In genomic region chr20:50244352-50245149, GRCh38 we compare ENCODE assay signal across 1 cellular context.
TF ChIP-seq lines count a peak whose summit lies in the region.

No MANE protein-coding gene starts in this region.

TF ChIP-seq in HepG2, 621 proteins besides CTCF, POLR2A, EP300 and RAD21 (continued from another document and continues in another):
- TF ChIP-seq, protein P1, sequence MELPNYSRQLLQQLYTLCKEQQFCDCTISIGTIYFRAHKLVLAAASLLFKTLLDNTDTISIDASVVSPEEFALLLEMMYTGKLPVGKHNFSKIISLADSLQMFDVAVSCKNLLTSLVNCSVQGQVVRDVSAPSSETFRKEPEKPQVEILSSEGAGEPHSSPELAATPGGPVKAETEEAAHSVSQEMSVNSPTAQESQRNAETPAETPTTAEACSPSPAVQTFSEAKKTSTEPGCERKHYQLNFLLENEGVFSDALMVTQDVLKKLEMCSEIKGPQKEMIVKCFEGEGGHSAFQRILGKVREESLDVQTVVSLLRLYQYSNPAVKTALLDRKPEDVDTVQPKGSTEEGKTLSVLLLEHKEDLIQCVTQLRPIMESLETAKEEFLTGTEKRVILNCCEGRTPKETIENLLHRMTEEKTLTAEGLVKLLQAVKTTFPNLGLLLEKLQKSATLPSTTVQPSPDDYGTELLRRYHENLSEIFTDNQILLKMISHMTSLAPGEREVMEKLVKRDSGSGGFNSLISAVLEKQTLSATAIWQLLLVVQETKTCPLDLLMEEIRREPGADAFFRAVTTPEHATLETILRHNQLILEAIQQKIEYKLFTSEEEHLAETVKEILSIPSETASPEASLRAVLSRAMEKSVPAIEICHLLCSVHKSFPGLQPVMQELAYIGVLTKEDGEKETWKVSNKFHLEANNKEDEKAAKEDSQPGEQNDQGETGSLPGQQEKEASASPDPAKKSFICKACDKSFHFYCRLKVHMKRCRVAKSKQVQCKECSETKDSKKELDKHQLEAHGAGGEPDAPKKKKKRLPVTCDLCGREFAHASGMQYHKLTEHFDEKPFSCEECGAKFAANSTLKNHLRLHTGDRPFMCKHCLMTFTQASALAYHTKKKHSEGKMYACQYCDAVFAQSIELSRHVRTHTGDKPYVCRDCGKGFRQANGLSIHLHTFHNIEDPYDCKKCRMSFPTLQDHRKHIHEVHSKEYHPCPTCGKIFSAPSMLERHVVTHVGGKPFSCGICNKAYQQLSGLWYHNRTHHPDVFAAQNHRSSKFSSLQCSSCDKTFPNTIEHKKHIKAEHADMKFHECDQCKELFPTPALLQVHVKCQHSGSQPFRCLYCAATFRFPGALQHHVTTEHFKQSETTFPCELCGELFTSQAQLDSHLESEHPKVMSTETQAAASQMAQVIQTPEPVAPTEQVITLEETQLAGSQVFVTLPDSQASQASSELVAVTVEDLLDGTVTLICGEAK (IDR thresholded peaks at IDR 0.05) = no peak
- TF ChIP-seq, protein P1 (CRISPR knock-in tag; IDR thresholded peaks at IDR 0.05) = no peak
- TF ChIP-seq ADNP (CRISPR knock-in tag; IDR thresholded peaks at IDR 0.05) (peak; percentile 80), NCOR1 (IDR thresholded peaks at IDR 0.05; ENCODE audit: borderline replicate concordance, low read length) (no peak), ZNF335 (CRISPR knock-in tag; IDR thresholded peaks at IDR 0.05) (no peak), ZNF713 (CRISPR knock-in tag; IDR thresholded peaks at IDR 0.05) (0 out of 2 replicates have a peak, but pooled peaks have one; percentile 34), ZNF841 (CRISPR knock-in tag; IDR thresholded peaks at IDR 0.05; ENCODE audit: borderline replicate concordance) (no peak), BCL6 (CRISPR knock-in tag; IDR thresholded peaks at IDR 0.05) (no peak), ZBTB7A (CRISPR knock-in tag; IDR thresholded peaks at IDR 0.05) (no peak), HHEX (CRISPR knock-in tag; IDR thresholded peaks at IDR 0.05) (no peak), ZNF382 (CRISPR knock-in tag; IDR thresholded peaks at IDR 0.05; ENCODE audit: borderline replicate concordance) (no peak), ATF7-NPFF (CRISPR knock-in tag; IDR thresholded peaks at IDR 0.05; ENCODE audit: low read depth) (no peak), ZNF75D (CRISPR knock-in tag; IDR thresholded peaks at IDR 0.05; ENCODE audit: borderline replicate concordance) (no peak), ZNF605 (CRISPR knock-in tag; IDR thresholded peaks at IDR 0.05) (no peak), ZNF550 (CRISPR knock-in tag; IDR thresholded peaks at IDR 0.05; ENCODE audit: borderline replicate concordance) (0 out of 2 replicates have a peak, but pooled peaks have one; percentile 17), RFX1 (IDR thresholded peaks at IDR 0.05) (no peak), HNF1B (CRISPR knock-in tag; IDR thresholded peaks at IDR 0.05) (no peak), AKAP8 (CRISPR knock-in tag; IDR thresholded peaks at IDR 0.05) (no peak), NR2F6 (IDR thresholded peaks at IDR 0.05) (no peak), NR2F6 (CRISPR knock-in tag; IDR thresholded peaks at IDR 0.05) (no peak), ELK4 (CRISPR knock-in tag; IDR thresholded peaks at IDR 0.05; ENCODE audit: borderline replicate concordance) (no peak), HNRNPL (IDR thresholded peaks at IDR 0.05; ENCODE audit: low read depth, low read length) (peak; percentile 73; the same call in 1 of the 2 replicates), PREB (CRISPR knock-in tag; IDR thresholded peaks at IDR 0.05) (no peak), ZNF792 (CRISPR knock-in tag; IDR thresholded peaks at IDR 0.05) (no peak), ZFP90 (CRISPR knock-in tag; IDR thresholded peaks at IDR 0.05; ENCODE audit: borderline replicate concordance) (no peak), ZFP36L1 (CRISPR knock-in tag; IDR thresholded peaks at IDR 0.05) (no peak), FLYWCH1 (CRISPR knock-in tag; IDR thresholded peaks at IDR 0.05) (no peak), RAD51 (IDR thresholded peaks at IDR 0.05; ENCODE audit: borderline replicate concordance) (no peak), ZBTB46 (CRISPR knock-in tag; IDR thresholded peaks at IDR 0.05; ENCODE audit: borderline replicate concordance) (no peak), ZNF580 (CRISPR knock-in tag; IDR thresholded peaks at IDR 0.05; ENCODE audit: borderline replicate concordance, low read depth) (0 out of 2 replicates have a peak, but pooled peaks have one; percentile 24), ZNF569 (CRISPR knock-in tag; IDR thresholded peaks at IDR 0.05; ENCODE audit: borderline replicate concordance) (no peak), FOXA1 (IDR thresholded peaks at IDR 0.05) (no peak), FOXA1 (CRISPR knock-in tag; IDR thresholded peaks at IDR 0.05) (no peak), NR3C1 (CRISPR knock-in tag; IDR thresholded peaks at IDR 0.05) (no peak), ZNF891 (CRISPR knock-in tag; IDR thresholded peaks at IDR 0.05) (0 out of 2 replicates have a peak, but pooled peaks have one; percentile 12), ZBTB38 (CRISPR knock-in tag; IDR thresholded peaks at IDR 0.05) (peak; percentile 58; the same call in 1 of the 2 replicates), KAT2B (IDR thresholded peaks at IDR 0.05; ENCODE audit: borderline replicate concordance, low read depth, low read length) (no peak), GFI1 (CRISPR knock-in tag; IDR thresholded peaks at IDR 0.05; ENCODE audit: borderline replicate concordance) (no peak), SRF (IDR thresholded peaks at IDR 0.05; ENCODE audit: low read depth, low read length) (no peak), NFE2L2 (IDR thresholded peaks at IDR 0.05; ENCODE audit: low read length) (no peak), ZNF20 (CRISPR knock-in tag; IDR thresholded peaks at IDR 0.05) (no peak), NR2C2 (CRISPR knock-in tag; IDR thresholded peaks at IDR 0.05; ENCODE audit: borderline replicate concordance) (no peak), MTF2 (CRISPR knock-in tag; IDR thresholded peaks at IDR 0.05; ENCODE audit: borderline replicate concordance) (no peak), ELF1 (CRISPR knock-in tag; IDR thresholded peaks at IDR 0.05) (peak; percentile 9; the same call in 1 of the 2 replicates), DNMT1 (CRISPR knock-in tag; IDR thresholded peaks at IDR 0.05) (0 out of 2 replicates have a peak, but pooled peaks have one; percentile 63), ZNF777 (CRISPR knock-in tag; IDR thresholded peaks at IDR 0.05) (no peak), DR1 (CRISPR knock-in tag; IDR thresholded peaks at IDR 0.05) (no peak), ZNF138 (CRISPR knock-in tag; IDR thresholded peaks at IDR 0.05; ENCODE audit: low read depth) (no peak), TEAD2 (CRISPR knock-in tag; IDR thresholded peaks at IDR 0.05) (no peak), BHLHE40 (IDR thresholded peaks at IDR 0.05; ENCODE audit: low read length) (no peak), SSRP1 (CRISPR knock-in tag; IDR thresholded peaks at IDR 0.05) (no peak), ZNF562 (CRISPR knock-in tag; IDR thresholded peaks at IDR 0.05; ENCODE audit: borderline replicate concordance) (no peak), ZNF772 (CRISPR knock-in tag; IDR thresholded peaks at IDR 0.05) (no peak), ZNF256 (CRISPR knock-in tag; conservative IDR thresholded peaks at IDR 0.05) (no peak), KLF16 (CRISPR knock-in tag; IDR thresholded peaks at IDR 0.05) (no peak), KAT7 (CRISPR knock-in tag; IDR thresholded peaks at IDR 0.05; ENCODE audit: borderline replicate concordance) (no peak), ZNF362 (CRISPR knock-in tag; IDR thresholded peaks at IDR 0.05; ENCODE audit: borderline replicate concordance) (no peak), RFXANK (CRISPR knock-in tag; IDR thresholded peaks at IDR 0.05) (no peak), KAT8 (CRISPR knock-in tag; IDR thresholded peaks at IDR 0.05) (no peak), ZNF12 (CRISPR knock-in tag; IDR thresholded peaks at IDR 0.05) (0 out of 2 replicates have a peak, but pooled peaks have one; percentile 0)
- TF ChIP-seq, protein P2, sequence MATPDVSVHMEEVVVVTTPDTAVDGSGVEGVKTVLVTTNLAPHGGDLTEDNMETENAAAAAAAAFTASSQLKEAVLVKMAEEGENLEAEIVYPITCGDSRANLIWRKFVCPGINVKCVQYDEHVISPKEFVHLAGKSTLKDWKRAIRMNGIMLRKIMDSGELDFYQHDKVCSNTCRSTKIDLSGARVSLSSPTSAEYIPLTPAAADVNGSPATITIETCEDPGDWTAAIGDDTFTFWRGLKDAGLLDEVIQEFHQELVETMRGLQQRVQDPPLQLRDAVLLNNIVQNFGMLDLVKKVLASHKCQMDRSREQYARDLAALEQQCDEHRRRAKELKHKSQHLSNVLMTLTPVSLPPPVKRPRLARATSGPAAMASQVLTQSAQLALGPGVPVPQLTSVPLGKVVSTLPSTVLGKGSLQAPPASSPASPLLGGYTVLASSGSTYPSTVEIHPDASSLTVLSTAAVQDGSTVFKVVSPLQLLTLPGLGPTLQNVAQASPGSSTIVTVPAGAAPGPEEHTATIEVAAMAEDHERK (CRISPR knock-in tag; IDR thresholded peaks at IDR 0.05; ENCODE audit: low read depth) = no peak
